ENCODE assay signal across 37 cellular contexts in genomic region chrX:75873993-75874392, GRCh38.
"Had no signal": no experiment of that assay in that cellular context is flagged by ENCODE, and none has a peak within 500 bp of the region (broad histone marks: within the 10 kb centered on the region; RNA-seq: fewer than 3 reads in every experiment).

No MANE protein-coding gene starts in this region.

- FAIRE-seq: TTC549 had no signal

- H3K27ac ChIP-seq: ascending aorta, body of pancreas, brain microvascular endothelial cell, breast epithelium, VCaP had no signal

- H3K27ac Mint-ChIP-seq: activated B cell treated with CpG ODN at 0.5 μM for 24 hours; activated CD4-positive, alpha-beta memory T cell treated with anti-CD3 and anti-CD28 coated beads for 36 hours; activated CD4-positive, alpha-beta T cell treated with anti-CD3 and anti-CD28 coated beads, Interleukin-2, amount 10 ng/mL, durations not matched to agents 24 days and 14 days; activated CD8-positive, alpha-beta memory T cell treated with anti-CD3 and anti-CD28 coated beads, Interleukin-2, amount 10 ng/mL, durations not matched to agents 7 days and 5 days; activated CD8-positive, alpha-beta T cell treated with anti-CD3 and anti-CD28 coated beads, Interleukin-2, amount 10 ng/mL, durations not matched to agents 7 days and 5 days; activated naive CD4-positive, alpha-beta T cell treated with anti-CD3 and anti-CD28 coated beads, Interleukin-2, amount 10 ng/mL, durations not matched to agents 7 days and 5 days; activated naive CD4-positive, alpha-beta T cell treated with anti-CD3 and anti-CD28 coated beads, Interleukin-2, amount 50 U/mL, for 24 hours; activated naive CD8-positive, alpha-beta T cell; activated naive CD8-positive, alpha-beta T cell treated with anti-CD3 and anti-CD28 coated beads, Interleukin-2, amount 10 ng/mL, durations not matched to agents 7 days and 5 days; activated naive CD8-positive, alpha-beta T cell treated with anti-CD3 and anti-CD28 coated beads, Interleukin-2, amount 50 U/mL, for 24 hours; activated T-cell treated with anti-CD3 and anti-CD28 coated beads, Interleukin-2, amount 50 U/mL, for 24 hours; activated T-helper 2 cell treated with anti-CD3 and anti-CD28 coated beads, Interferon-gamma antibody, Interleukin-2, Interleukin-4, amounts not matched to agents 10 μg/mL and 5 μg/mL and 100 μg/mL, durations not matched to agents 14 hours and 24 hours and 36 hours; T-cell; T-helper 2 cell treated with Interferon-gamma antibody and Interleukin-4, amounts not matched to agents 5 μg/mL and 100 μg/mL, for 36 hours had no signal

- H3K4me3 Mint-ChIP-seq: activated B cell treated with CpG ODN at 0.5 μM for 24 hours; activated CD4-positive, alpha-beta memory T cell treated with anti-CD3 and anti-CD28 coated beads for 36 hours; activated CD4-positive, alpha-beta T cell treated with anti-CD3 and anti-CD28 coated beads, Interleukin-2, amount 10 ng/mL, durations not matched to agents 24 days and 14 days; activated CD8-positive, alpha-beta memory T cell treated with anti-CD3 and anti-CD28 coated beads, Interleukin-2, amount 10 ng/mL, durations not matched to agents 7 days and 5 days; activated CD8-positive, alpha-beta T cell treated with anti-CD3 and anti-CD28 coated beads, Interleukin-2, amount 10 ng/mL, durations not matched to agents 7 days and 5 days; activated naive CD4-positive, alpha-beta T cell treated with anti-CD3 and anti-CD28 coated beads, Interleukin-2, amount 10 ng/mL, durations not matched to agents 7 days and 5 days; activated naive CD4-positive, alpha-beta T cell treated with anti-CD3 and anti-CD28 coated beads, Interleukin-2, amount 50 U/mL, for 24 hours; activated naive CD8-positive, alpha-beta T cell; activated naive CD8-positive, alpha-beta T cell treated with anti-CD3 and anti-CD28 coated beads, Interleukin-2, amount 10 ng/mL, durations not matched to agents 7 days and 5 days; activated naive CD8-positive, alpha-beta T cell treated with anti-CD3 and anti-CD28 coated beads, Interleukin-2, amount 50 U/mL, for 24 hours; activated T-cell treated with anti-CD3 and anti-CD28 coated beads, Interleukin-2, amount 50 U/mL, for 24 hours; central memory CD8-positive, alpha-beta T cell; T-cell; T-helper 2 cell treated with Interferon-gamma antibody and Interleukin-4, amounts not matched to agents 5 μg/mL and 100 μg/mL, for 36 hours had no signal

- H3K36me3 Mint-ChIP-seq: activated CD4-positive, alpha-beta memory T cell treated with anti-CD3 and anti-CD28 coated beads for 36 hours; activated CD8-positive, alpha-beta memory T cell treated with anti-CD3 and anti-CD28 coated beads, Interleukin-2, amount 10 ng/mL, durations not matched to agents 7 days and 5 days; activated naive CD4-positive, alpha-beta T cell treated with anti-CD3 and anti-CD28 coated beads, Interleukin-2, amount 10 ng/mL, durations not matched to agents 7 days and 5 days; activated naive CD4-positive, alpha-beta T cell treated with anti-CD3 and anti-CD28 coated beads, Interleukin-2, amount 50 U/mL, for 24 hours; activated naive CD8-positive, alpha-beta T cell; activated naive CD8-positive, alpha-beta T cell treated with anti-CD3 and anti-CD28 coated beads, Interleukin-2, amount 10 ng/mL, durations not matched to agents 7 days and 5 days; T-cell had no signal

- H3K9me3 Mint-ChIP-seq: activated B cell treated with CpG ODN at 0.5 μM for 24 hours; activated CD4-positive, alpha-beta memory T cell treated with anti-CD3 and anti-CD28 coated beads for 36 hours; activated CD4-positive, alpha-beta T cell treated with anti-CD3 and anti-CD28 coated beads, Interleukin-2, amount 10 ng/mL, durations not matched to agents 24 days and 14 days; activated naive CD4-positive, alpha-beta T cell treated with anti-CD3 and anti-CD28 coated beads, Interleukin-2, amount 10 ng/mL, durations not matched to agents 7 days and 5 days; activated naive CD4-positive, alpha-beta T cell treated with anti-CD3 and anti-CD28 coated beads, Interleukin-2, amount 50 U/mL, for 24 hours; activated naive CD8-positive, alpha-beta T cell treated with anti-CD3 and anti-CD28 coated beads, Interleukin-2, amount 10 ng/mL, durations not matched to agents 7 days and 5 days; activated naive CD8-positive, alpha-beta T cell treated with anti-CD3 and anti-CD28 coated beads, Interleukin-2, amount 50 U/mL, for 24 hours; activated T-helper 2 cell treated with anti-CD3 and anti-CD28 coated beads, Interferon-gamma antibody, Interleukin-2, Interleukin-4, amounts not matched to agents 10 μg/mL and 5 μg/mL and 100 μg/mL, durations not matched to agents 14 hours and 24 hours and 36 hours; central memory CD8-positive, alpha-beta T cell; T-cell; T-helper 2 cell treated with Interferon-gamma antibody and Interleukin-4, amounts not matched to agents 5 μg/mL and 100 μg/mL, for 36 hours had no signal

- H3K9me3 ChIP-seq: body of pancreas had no signal

- ATAC-seq: activated CD8-positive, alpha-beta memory T cell treated with anti-CD3 and anti-CD28 coated beads, Interleukin-2, amount 10 ng/mL, durations not matched to agents 7 days and 5 days; activated CD8-positive, alpha-beta T cell treated with anti-CD3 and anti-CD28 coated beads, Interleukin-2, amount 10 ng/mL, durations not matched to agents 7 days and 5 days; activated naive CD8-positive, alpha-beta T cell treated with anti-CD3 and anti-CD28 coated beads, Interleukin-2, amount 50 U/mL, for 24 hours; body of pancreas; T-cell had no signal

- H3K36me3 ChIP-seq: ascending aorta, brain microvascular endothelial cell, breast epithelium had no signal

- H3K4me1 ChIP-seq: ascending aorta, body of pancreas, breast epithelium had no signal

- H3K4me1 Mint-ChIP-seq: activated B cell treated with CpG ODN at 0.5 μM for 24 hours; activated CD4-positive, alpha-beta T cell treated with anti-CD3 and anti-CD28 coated beads, Interleukin-2, amount 10 ng/mL, durations not matched to agents 24 days and 14 days; activated CD8-positive, alpha-beta memory T cell treated with anti-CD3 and anti-CD28 coated beads, Interleukin-2, amount 10 ng/mL, durations not matched to agents 7 days and 5 days; activated naive CD4-positive, alpha-beta T cell treated with anti-CD3 and anti-CD28 coated beads, Interleukin-2, amount 10 ng/mL, durations not matched to agents 7 days and 5 days; activated naive CD4-positive, alpha-beta T cell treated with anti-CD3 and anti-CD28 coated beads, Interleukin-2, amount 50 U/mL, for 24 hours; activated naive CD8-positive, alpha-beta T cell treated with anti-CD3 and anti-CD28 coated beads, Interleukin-2, amount 10 ng/mL, durations not matched to agents 7 days and 5 days; activated naive CD8-positive, alpha-beta T cell treated with anti-CD3 and anti-CD28 coated beads, Interleukin-2, amount 50 U/mL, for 24 hours; central memory CD8-positive, alpha-beta T cell; T-cell had no signal

- H3K27me3 ChIP-seq: ascending aorta, body of pancreas, brain microvascular endothelial cell had no signal

- H3K4me3 ChIP-seq: ascending aorta, body of pancreas, breast epithelium had no signal

- DNase-seq: activated B cell treated with CpG ODN at 0.5 μM for 24 hours; activated CD4-positive, alpha-beta memory T cell treated with anti-CD3 and anti-CD28 coated beads for 36 hours; activated CD4-positive, alpha-beta T cell treated with anti-CD3 and anti-CD28 coated beads for 4 hours; activated CD4-positive, alpha-beta T cell treated with anti-CD3 and anti-CD28 coated beads, Interleukin-2, amount 10 ng/mL, durations not matched to agents 24 days and 14 days; activated CD4-positive, alpha-beta T cell treated with anti-CD3 and anti-CD28 coated beads, Interleukin-2, amount 50 U/mL, for 1 hour; activated CD4-positive, alpha-beta T cell treated with anti-CD3 and anti-CD28 coated beads, Interleukin-2, amount 50 U/mL, for 4 hours; activated CD4-positive, CD25-positive, alpha-beta regulatory T cell treated with anti-CD3 and anti-CD28 coated beads, Interleukin-2, amount 50 U/mL, for 72 hours; activated CD8-positive, alpha-beta memory T cell treated with anti-CD3 and anti-CD28 coated beads for 24 hours; activated CD8-positive, alpha-beta memory T cell treated with anti-CD3 and anti-CD28 coated beads, Interleukin-2, amount 10 ng/mL, durations not matched to agents 7 days and 5 days; activated CD8-positive, alpha-beta memory T cell treated with anti-CD3 and anti-CD28 coated beads, Interleukin-2, amount 50 U/mL, for 48 hours; activated CD8-positive, alpha-beta T cell treated with anti-CD3 and anti-CD28 coated beads, Interleukin-2, amount 10 ng/mL, durations not matched to agents 7 days and 5 days; activated effector memory CD4-positive, alpha-beta T cell treated with Interleukin-2 at 50 U/mL for 16 hours; activated gamma-delta T cell; activated naive CD4-positive, alpha-beta T cell treated with anti-CD3 and anti-CD28 coated beads, Interleukin-2, amount 10 ng/mL, durations not matched to agents 7 days and 5 days; activated naive CD4-positive, alpha-beta T cell treated with Interleukin-2 at 50 U/mL for 16 hours; activated naive CD8-positive, alpha-beta T cell treated with anti-CD3 and anti-CD28 coated beads, Interleukin-2, amount 10 ng/mL, durations not matched to agents 7 days and 5 days; activated naive CD8-positive, alpha-beta T cell treated with anti-CD3 and anti-CD28 coated beads, Interleukin-2, amount 50 U/mL, for 24 hours; activated T-cell treated with anti-CD3 and anti-CD28 coated beads, Interleukin-2, amount 50 U/mL, for 24 hours; activated T-cell treated with anti-CD3 and anti-CD28 coated beads, Interleukin-2, amount 50 U/mL, for 48 hours; amygdala; anterior cingulate cortex; body of pancreas; brain microvascular endothelial cell; caudate nucleus; cerebellar nuclear complex; T-cell; T-helper 2 cell; T-helper 9 cell had no signal

- H3K27me3 Mint-ChIP-seq: activated B cell treated with CpG ODN at 0.5 μM for 24 hours; activated CD4-positive, alpha-beta T cell treated with anti-CD3 and anti-CD28 coated beads, Interleukin-2, amount 10 ng/mL, durations not matched to agents 24 days and 14 days; activated CD8-positive, alpha-beta memory T cell treated with anti-CD3 and anti-CD28 coated beads, Interleukin-2, amount 10 ng/mL, durations not matched to agents 7 days and 5 days; activated naive CD4-positive, alpha-beta T cell treated with anti-CD3 and anti-CD28 coated beads, Interleukin-2, amount 10 ng/mL, durations not matched to agents 7 days and 5 days; activated naive CD8-positive, alpha-beta T cell; activated naive CD8-positive, alpha-beta T cell treated with anti-CD3 and anti-CD28 coated beads, Interleukin-2, amount 10 ng/mL, durations not matched to agents 7 days and 5 days; activated naive CD8-positive, alpha-beta T cell treated with anti-CD3 and anti-CD28 coated beads, Interleukin-2, amount 50 U/mL, for 24 hours had no signal
